In the genomic region with DNA sequence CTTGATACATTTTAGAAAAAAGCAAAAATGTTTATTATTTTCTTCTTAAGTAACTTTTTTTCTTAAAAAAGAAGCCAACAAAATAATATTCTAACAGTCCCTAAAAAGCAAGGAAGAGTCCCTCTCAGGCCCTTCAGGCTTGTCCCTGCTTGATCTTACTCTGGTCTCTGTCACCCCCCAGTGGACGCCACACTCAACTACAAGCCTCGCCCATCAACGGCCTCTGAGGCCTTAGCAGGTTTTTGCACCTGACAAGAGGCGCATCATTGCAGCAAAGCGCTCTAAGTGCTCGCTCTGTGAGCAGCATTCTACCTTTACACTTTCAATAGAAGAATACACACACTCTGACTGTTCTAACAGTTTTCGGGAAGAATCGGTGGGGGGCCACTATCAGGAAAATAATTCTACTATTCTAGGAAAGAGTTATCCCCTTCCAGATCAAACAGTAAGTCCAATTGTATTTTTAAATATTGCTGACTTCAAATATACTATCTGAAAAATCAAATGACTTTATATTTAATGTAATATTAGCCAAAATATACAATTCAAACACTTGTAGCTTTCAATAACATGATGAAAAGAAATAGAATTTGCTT, we compare ENCODE assay signal across 8 cellular contexts.
DNase-seq lines count a peak whose midpoint lies in the region; TF ChIP-seq lines count a peak whose summit lies in the region.

No MANE protein-coding gene starts in this region.

- 83% methylated on average over 8 of the region's 8 CpGs for WGBS in liver

- POLR2A ChIA-PET in HEK293 (lab: Yijun Ruan, JAX): no interaction called here

- peak; percentile 84 for TF ChIP-seq CTCF in GM12864 (IDR thresholded peaks at IDR 0.05; ENCODE audit: low read depth, low read length, missing control alignments)
- peak; percentile 69 for TF ChIP-seq CTCF in HEK293 (tag by site-specific recombination; IDR thresholded peaks at IDR 0.05)
- peak; percentile 63 for TF ChIP-seq CTCF in liver (IDR thresholded peaks at IDR 0.05; ENCODE audit: low read depth, low read length, missing input control)

- no peaks in the 10 kb centered on the region for H3K36me3 ChIP-seq in HEK293 (ENCODE audit: control insufficient read depth in 2 of 2, insufficient read depth in 1 of 2, low read length in 2 of 2)
- peaks cover 0 to 12% (median 4%) of the 10 kb centered on the region in 4 donors for H3K36me3 ChIP-seq in liver (ENCODE audit: control insufficient read depth in 4 of 4, insufficient read depth in 3 of 4, low read depth in 1 of 4, low read length in 3 of 4)

- H3K9ac ChIP-seq in liver (ENCODE audit: low read depth in 1 of 2, low read length in 2 of 2): no peak overlapping the region

- DNase-seq in GM12864 (ENCODE audit: low read depth) (peak; percentile 40), NCI-H1694 treated with DMSO at 0.1 percent for 48 hours (lab: John Stamatoyannopoulos, UW) (peak; percentile 45), cerebellar cortex (ENCODE audit: low spot score) (peak; percentile 77), cerebellar nuclear complex (lab: John Stamatoyannopoulos, UW) (no peak)
- DNase-seq in activated CD4-positive, alpha-beta T cell treated with anti-CD3 and anti-CD28 coated beads for 1 hour: peak; percentile 57
- peak; percentile 50 to 57 (median 56) for DNase-seq in stimulated activated CD4-positive, alpha-beta T cell treated with anti-CD3 and anti-CD28 coated beads, TNF-alpha, amount 100 ng/mL, for 48 hours (ENCODE audit: low read depth in 3 of 3)

- no peak overlapping the region for H3K4me3 ChIP-seq in GM12864 (ENCODE audit: low read depth, low read length)
- H3K4me3 ChIP-seq in HEK293 (ENCODE audit: low read depth, low read length): no peak overlapping the region
- H3K4me3 ChIP-seq in liver (ENCODE audit: low read depth in 1 of 3, low read length in 3 of 3): no peak overlapping the region

- H3K4me1 ChIP-seq in HEK293 (ENCODE audit: control insufficient read depth, insufficient read depth, low read length): no peaks in the 10 kb centered on the region
- no peaks in the 10 kb centered on the region for H3K4me1 ChIP-seq in liver (ENCODE audit: control insufficient read depth in 4 of 4, insufficient read depth in 4 of 4, low read length in 3 of 4)

- no peaks in the 10 kb centered on the region for H3K27me3 ChIP-seq in liver (ENCODE audit: control insufficient read depth in 4 of 4, insufficient read depth in 4 of 4, low read length in 3 of 4)

- CTCF ChIA-PET in HEK293 (lab: Yijun Ruan, JAX): interaction anchor here (0.5 to 1.0 kb wide), 6 partner anchors 10 to 937 kb away, joined by 3 to 4 read pairs (median 3); no protein-coding TSS in a partner anchor

- TF ChIP-seq RAD21 in liver (IDR thresholded peaks at IDR 0.05): peak; percentile 78 to 84

- no peak overlapping the region for H3K27ac ChIP-seq in HEK293 (ENCODE audit: extremely low read depth, low read depth, low read length)
- no peak overlapping the region for H3K27ac ChIP-seq in liver (ENCODE audit: low read depth in 1 of 2, low read length in 2 of 2)

- H3K9me3 ChIP-seq in HEK293 (ENCODE audit: control insufficient read depth, insufficient read depth, low read depth, low read length) (no peaks in the 10 kb centered on the region), liver (ENCODE audit: control insufficient read depth in 4 of 4, low read length in 3 of 4) (no peaks in the 10 kb centered on the region)

TF ChIP-seq in HEK293, 187 proteins besides CTCF, POLR2A, EP300 and RAD21:
- no peak for TF ChIP-seq ZFP3 (tag by site-specific recombination; IDR thresholded peaks at IDR 0.05; ENCODE audit: low read depth)
- no peak for TF ChIP-seq MZF1 (tag by site-specific recombination; IDR thresholded peaks at IDR 0.05; ENCODE audit: borderline replicate concordance)
- TF ChIP-seq ZNF660 (tag by site-specific recombination; IDR thresholded peaks at IDR 0.05): peak; percentile 50; the same call in 1 of the 2 replicates
- peak; percentile 76 for TF ChIP-seq ZNF654 (tag by site-specific recombination; IDR thresholded peaks at IDR 0.05; ENCODE audit: low read depth)
- 0 out of 2 replicates have a peak, but pooled peaks have one; percentile 14 for TF ChIP-seq ZBTB48 (tag by site-specific recombination; IDR thresholded peaks at IDR 0.05)
- TF ChIP-seq, protein P1, sequence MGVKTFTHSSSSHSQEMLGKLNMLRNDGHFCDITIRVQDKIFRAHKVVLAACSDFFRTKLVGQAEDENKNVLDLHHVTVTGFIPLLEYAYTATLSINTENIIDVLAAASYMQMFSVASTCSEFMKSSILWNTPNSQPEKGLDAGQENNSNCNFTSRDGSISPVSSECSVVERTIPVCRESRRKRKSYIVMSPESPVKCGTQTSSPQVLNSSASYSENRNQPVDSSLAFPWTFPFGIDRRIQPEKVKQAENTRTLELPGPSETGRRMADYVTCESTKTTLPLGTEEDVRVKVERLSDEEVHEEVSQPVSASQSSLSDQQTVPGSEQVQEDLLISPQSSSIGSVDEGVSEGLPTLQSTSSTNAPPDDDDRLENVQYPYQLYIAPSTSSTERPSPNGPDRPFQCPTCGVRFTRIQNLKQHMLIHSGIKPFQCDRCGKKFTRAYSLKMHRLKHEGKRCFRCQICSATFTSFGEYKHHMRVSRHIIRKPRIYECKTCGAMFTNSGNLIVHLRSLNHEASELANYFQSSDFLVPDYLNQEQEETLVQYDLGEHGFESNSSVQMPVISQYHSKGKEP (tag by site-specific recombination; IDR thresholded peaks at IDR 0.05): 0 out of 2 replicates have a peak, but pooled peaks have one; percentile 15
- TF ChIP-seq SP7 (tag by site-specific recombination; IDR thresholded peaks at IDR 0.05): no peak
- no peak for TF ChIP-seq ZNF366 (tag by site-specific recombination; conservative IDR thresholded peaks at IDR 0.05)

TF ChIP-seq in liver, 16 proteins besides CTCF, POLR2A, EP300 and RAD21:
- no peak for TF ChIP-seq FOXA1 (IDR thresholded peaks at IDR 0.05)
- TF ChIP-seq GABPA (IDR thresholded peaks at IDR 0.05 in 1 of 2, conservative IDR thresholded peaks at IDR 0.05 in 1 of 2): no peak
- no peak for TF ChIP-seq HNF4A (conservative IDR thresholded peaks at IDR 0.05)
- no peak for TF ChIP-seq NR2F2 (IDR thresholded peaks at IDR 0.05)
- TF ChIP-seq RXRA (IDR thresholded peaks at IDR 0.05): no peak
- no peak for TF ChIP-seq EGR1 (IDR thresholded peaks at IDR 0.05; ENCODE audit: low read depth in 2 of 2)
- TF ChIP-seq, protein P2, sequence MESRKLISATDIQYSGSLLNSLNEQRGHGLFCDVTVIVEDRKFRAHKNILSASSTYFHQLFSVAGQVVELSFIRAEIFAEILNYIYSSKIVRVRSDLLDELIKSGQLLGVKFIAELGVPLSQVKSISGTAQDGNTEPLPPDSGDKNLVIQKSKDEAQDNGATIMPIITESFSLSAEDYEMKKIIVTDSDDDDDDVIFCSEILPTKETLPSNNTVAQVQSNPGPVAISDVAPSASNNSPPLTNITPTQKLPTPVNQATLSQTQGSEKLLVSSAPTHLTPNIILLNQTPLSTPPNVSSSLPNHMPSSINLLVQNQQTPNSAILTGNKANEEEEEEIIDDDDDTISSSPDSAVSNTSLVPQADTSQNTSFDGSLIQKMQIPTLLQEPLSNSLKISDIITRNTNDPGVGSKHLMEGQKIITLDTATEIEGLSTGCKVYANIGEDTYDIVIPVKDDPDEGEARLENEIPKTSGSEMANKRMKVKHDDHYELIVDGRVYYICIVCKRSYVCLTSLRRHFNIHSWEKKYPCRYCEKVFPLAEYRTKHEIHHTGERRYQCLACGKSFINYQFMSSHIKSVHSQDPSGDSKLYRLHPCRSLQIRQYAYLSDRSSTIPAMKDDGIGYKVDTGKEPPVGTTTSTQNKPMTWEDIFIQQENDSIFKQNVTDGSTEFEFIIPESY (IDR thresholded peaks at IDR 0.05): no peak
- no peak for TF ChIP-seq FOXA2 (IDR thresholded peaks at IDR 0.05)
- TF ChIP-seq, protein P3, sequence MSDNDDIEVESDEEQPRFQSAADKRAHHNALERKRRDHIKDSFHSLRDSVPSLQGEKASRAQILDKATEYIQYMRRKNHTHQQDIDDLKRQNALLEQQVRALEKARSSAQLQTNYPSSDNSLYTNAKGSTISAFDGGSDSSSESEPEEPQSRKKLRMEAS (IDR thresholded peaks at IDR 0.05): no peak
- no peak for TF ChIP-seq JUND (IDR thresholded peaks at IDR 0.05)
- no peak for TF ChIP-seq SP1 (IDR thresholded peaks at IDR 0.05)
- TF ChIP-seq, protein P4, sequence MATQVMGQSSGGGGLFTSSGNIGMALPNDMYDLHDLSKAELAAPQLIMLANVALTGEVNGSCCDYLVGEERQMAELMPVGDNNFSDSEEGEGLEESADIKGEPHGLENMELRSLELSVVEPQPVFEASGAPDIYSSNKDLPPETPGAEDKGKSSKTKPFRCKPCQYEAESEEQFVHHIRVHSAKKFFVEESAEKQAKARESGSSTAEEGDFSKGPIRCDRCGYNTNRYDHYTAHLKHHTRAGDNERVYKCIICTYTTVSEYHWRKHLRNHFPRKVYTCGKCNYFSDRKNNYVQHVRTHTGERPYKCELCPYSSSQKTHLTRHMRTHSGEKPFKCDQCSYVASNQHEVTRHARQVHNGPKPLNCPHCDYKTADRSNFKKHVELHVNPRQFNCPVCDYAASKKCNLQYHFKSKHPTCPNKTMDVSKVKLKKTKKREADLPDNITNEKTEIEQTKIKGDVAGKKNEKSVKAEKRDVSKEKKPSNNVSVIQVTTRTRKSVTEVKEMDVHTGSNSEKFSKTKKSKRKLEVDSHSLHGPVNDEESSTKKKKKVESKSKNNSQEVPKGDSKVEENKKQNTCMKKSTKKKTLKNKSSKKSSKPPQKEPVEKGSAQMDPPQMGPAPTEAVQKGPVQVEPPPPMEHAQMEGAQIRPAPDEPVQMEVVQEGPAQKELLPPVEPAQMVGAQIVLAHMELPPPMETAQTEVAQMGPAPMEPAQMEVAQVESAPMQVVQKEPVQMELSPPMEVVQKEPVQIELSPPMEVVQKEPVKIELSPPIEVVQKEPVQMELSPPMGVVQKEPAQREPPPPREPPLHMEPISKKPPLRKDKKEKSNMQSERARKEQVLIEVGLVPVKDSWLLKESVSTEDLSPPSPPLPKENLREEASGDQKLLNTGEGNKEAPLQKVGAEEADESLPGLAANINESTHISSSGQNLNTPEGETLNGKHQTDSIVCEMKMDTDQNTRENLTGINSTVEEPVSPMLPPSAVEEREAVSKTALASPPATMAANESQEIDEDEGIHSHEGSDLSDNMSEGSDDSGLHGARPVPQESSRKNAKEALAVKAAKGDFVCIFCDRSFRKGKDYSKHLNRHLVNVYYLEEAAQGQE (IDR thresholded peaks at IDR 0.05): no peak
- no peak for TF ChIP-seq HNF4G (IDR thresholded peaks at IDR 0.05)
- TF ChIP-seq, protein P5, sequence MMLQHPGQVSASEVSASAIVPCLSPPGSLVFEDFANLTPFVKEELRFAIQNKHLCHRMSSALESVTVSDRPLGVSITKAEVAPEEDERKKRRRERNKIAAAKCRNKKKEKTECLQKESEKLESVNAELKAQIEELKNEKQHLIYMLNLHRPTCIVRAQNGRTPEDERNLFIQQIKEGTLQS (IDR thresholded peaks at IDR 0.05): no peak
- no peak for TF ChIP-seq TAF1 (conservative IDR thresholded peaks at IDR 0.05)
- no peak for TF ChIP-seq YY1 (IDR thresholded peaks at IDR 0.05)

Comparison
In these comparisons a context has a peak if more than half of its experiments do, and no peak if none do; other contexts are left out.
1. DNase-seq: peak in GM12864 (single experiment), NCI-H1694 treated with DMSO at 0.1 percent for 48 hours (single experiment), activated CD4-positive, alpha-beta T cell treated with anti-CD3 and anti-CD28 coated beads for 1 hour (single experiment), cerebellar cortex (single experiment) and stimulated activated CD4-positive, alpha-beta T cell treated with anti-CD3 and anti-CD28 coated beads, TNF-alpha, amount 100 ng/mL, for 48 hours (3 of 3); none in cerebellar nuclear complex (0 of 2).
2. Peak in every context shown above with its lines, with median percentiles within 50 percentile points of each other: CTCF ChIP-seq.